Comparison of ENCODE assay signal across 8 cellular contexts in the genomic region with DNA sequence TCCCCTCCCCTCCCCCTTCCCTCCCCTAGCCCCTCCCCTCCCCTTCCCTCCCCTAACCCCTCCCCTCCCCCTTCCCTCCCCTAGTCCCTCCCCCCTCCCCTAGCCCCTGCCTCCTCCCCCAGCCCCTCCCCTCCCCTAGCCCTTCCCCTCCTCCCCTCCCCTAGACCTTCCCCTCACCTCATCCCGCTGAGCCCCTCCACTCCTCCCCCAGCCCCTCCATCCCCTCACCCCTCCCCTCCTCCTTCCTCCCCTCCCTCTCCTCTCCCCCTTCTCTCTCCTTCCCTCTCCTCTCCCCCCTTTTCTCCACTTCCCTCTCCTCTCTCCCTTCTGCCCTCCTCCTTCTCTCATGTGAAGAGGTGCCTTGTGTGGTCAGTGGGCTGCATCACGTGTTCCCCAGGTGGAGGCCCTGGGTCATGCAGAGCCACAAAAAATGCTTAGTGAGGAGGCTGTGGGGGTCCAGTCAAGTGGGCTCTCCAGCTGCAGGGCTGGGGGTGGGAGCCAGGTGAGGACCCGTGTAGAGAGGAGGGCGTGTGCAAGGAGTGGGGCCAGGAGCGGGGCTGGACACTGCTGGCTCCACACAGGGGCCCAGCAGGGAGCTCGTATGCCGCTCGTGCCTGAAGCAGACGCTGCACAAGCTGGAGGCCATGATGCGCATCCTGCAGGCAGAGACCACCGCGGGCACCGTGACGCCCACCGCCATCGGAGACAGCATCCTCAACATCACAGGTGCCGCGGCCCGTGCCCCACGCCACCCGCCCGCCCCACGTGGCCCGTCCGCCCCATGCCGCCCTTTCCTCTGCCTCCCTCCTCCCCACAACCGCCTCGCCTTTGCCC. TPM values are rescaled to one million over a fixed set of nuclear protein-coding genes. Genes with fewer than 3 reads are reported as not detected.
DNase-seq lines count a peak whose midpoint lies in the region; ATAC-seq and TF ChIP-seq lines count a peak whose summit lies in the region.
"Not testable (repeated sequence)": the region's sequence is repeated elsewhere in the genome, so short reads cannot be mapped to it uniquely, and the experiment has no call there.

No MANE protein-coding gene starts in this region.

- H3K4me1 ChIP-seq in Panc1 (ENCODE audit: control insufficient read depth, insufficient read depth, low read length); right cardiac atrium (ENCODE audit: control insufficient read depth, insufficient read depth, low read length); lung (ENCODE audit: control insufficient read depth in 2 of 2, insufficient read depth in 2 of 2, low read length in 2 of 2); upper lobe of right lung: not testable (repeated sequence)

- BruUV-seq in Panc1 (replicated peaks; lab: Mats Ljungman, UMichigan), result not testable (repeated sequence)

- ATAC-seq in Panc1, result peak; percentile 78
- peak; percentile 46 for ATAC-seq in esophagus mucosa
- peak; percentile 63 to 77 for ATAC-seq in right cardiac atrium
- not testable (repeated sequence) for ATAC-seq in lung (ENCODE audit: insufficient read depth, low FRiP score)
- ATAC-seq in upper lobe of right lung, result peak; percentile 71

- 83% methylated on average over 1 of the region's 28 CpGs for WGBS in right cardiac atrium
- WGBS in lung, 2 donors, result 65 to 83% methylated on average over 1 of the region's 28 CpGs

- not testable (repeated sequence) for TF ChIP-seq CTCF in Panc1 (IDR thresholded peaks at IDR 0.05); lung (IDR thresholded peaks at IDR 0.05; ENCODE audit: control extremely low read depth, extremely low read depth); upper lobe of right lung (IDR thresholded peaks at IDR 0.05)

- in situ Hi-C loops in Panc1 (cut with HindIII; ENCODE audit: low pct_unique_long_range_greater_than_20kb, low sequenced_read_pairs), result not testable (repeated sequence)

- not testable (repeated sequence) for H3K27ac ChIP-seq in Panc1 (ENCODE audit: low read length); right cardiac atrium (ENCODE audit: low read length); lung (ENCODE audit: low read depth in 1 of 2, low read length in 1 of 2); upper lobe of right lung

- not testable (repeated sequence) for H3K36me3 ChIP-seq in Panc1 (ENCODE audit: control insufficient read depth, insufficient read depth, low read length); lung (ENCODE audit: control insufficient read depth in 2 of 2, insufficient read depth in 2 of 2, low read length in 2 of 2); upper lobe of right lung

- intact Hi-C loops in Panc1 (cut with micrococcal nuclease; ENCODE audit: unreplicated experiment); right cardiac atrium (cut with DNase I); upper lobe of right lung (cut with DNase I): not testable (repeated sequence)

- POLR2A ChIA-PET in Panc1 (lab: Charles Lee), result not testable (repeated sequence)

- not testable (repeated sequence) for DNase-seq in Panc1 (ENCODE audit: low read depth, low spot score); upper lobe of right lung
- peak; percentile 3 for DNase-seq in activated CD4-positive, alpha-beta T cell treated with anti-CD3 and anti-CD28 coated beads for 48 hours
- DNase-seq in activated CD8-positive, alpha-beta memory T cell treated with anti-CD3 and anti-CD28 coated beads, Interleukin-2, amount 50 U/mL, for 48 hours, result peak; percentile 45
- peak in 1 of 3 donors; percentile 15 for DNase-seq in right cardiac atrium
- DNase-seq in lung (ENCODE audit: low spot score), result peak; percentile 6
- peak; percentile 1 for DNase-seq in stimulated activated CD4-positive, alpha-beta T cell treated with anti-CD3 and anti-CD28 coated beads, Interleukin-15, amount 100 ng/mL, for 24 hours

- not testable (repeated sequence) for H3K9me3 ChIP-seq in Panc1 (ENCODE audit: control insufficient read depth, insufficient read depth, low read depth, low read length); right cardiac atrium (ENCODE audit: control insufficient read depth, low read length); lung (ENCODE audit: control insufficient read depth in 2 of 2, insufficient read depth in 1 of 2, low read length in 1 of 2); upper lobe of right lung

- not testable (repeated sequence) for H3K4me3 ChIP-seq in Panc1 (ENCODE audit: low read depth in 2 of 2, low read length in 2 of 2); right cardiac atrium (ENCODE audit: low read length); lung; upper lobe of right lung

- not testable (repeated sequence) for H3K27me3 ChIP-seq in Panc1 (ENCODE audit: control insufficient read depth, insufficient read depth, low read length); right cardiac atrium (ENCODE audit: control insufficient read depth, insufficient read depth); lung (ENCODE audit: control insufficient read depth, insufficient read depth); upper lobe of right lung

- CTCF ChIA-PET in Panc1 (lab: Charles Lee), result not testable (repeated sequence)

RNA-seq across cellular contexts. Expression of gene NPIPA7, which starts 52.4 kb away (rescaled TPM):
- 5.6 TPM for total RNA-seq in Panc1 (2021; ENCODE audit: unreplicated experiment)
- 7.2 TPM for polyA plus RNA-seq in Panc1 (2012; ENCODE audit: insufficient read length)
- 9.4 TPM for total RNA-seq in esophagus mucosa
- 1 to 10 TPM; 2.2 to 5.1 (median 3.2) TPM for total RNA-seq in right cardiac atrium
- polyA plus RNA-seq in right cardiac atrium, result 7.4 TPM
- total RNA-seq in lung, result 10 to 100 TPM; 10.1 to 10.5 TPM
- polyA plus RNA-seq in lung, result 10 to 100 TPM in 1 of 2 donors, 1 to 10 TPM in 1; 9.3 to 21.6 TPM
- 7.7 TPM for total RNA-seq in upper lobe of right lung
